Comparison of ENCODE assay signal across 18 cellular contexts in the genomic region with DNA sequence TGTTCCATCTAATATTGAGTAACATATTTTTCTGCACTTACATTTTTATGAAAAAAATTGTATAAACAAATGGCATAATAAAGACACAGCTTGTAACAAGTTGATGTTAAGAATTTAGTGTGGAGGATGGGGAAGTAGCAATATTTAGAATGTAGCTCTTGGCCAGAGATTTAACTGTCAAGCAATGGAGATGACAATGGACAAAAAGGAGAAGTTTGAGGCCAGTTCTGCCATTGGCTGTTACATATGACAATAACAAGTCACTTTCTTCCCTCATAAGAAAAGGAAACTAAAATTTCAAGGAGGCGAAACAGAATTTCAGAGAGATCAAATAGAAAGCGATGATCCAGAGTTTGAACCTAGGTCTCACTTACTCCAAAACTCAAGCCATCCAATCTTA.
"Had no signal": no experiment of that assay in that cellular context is flagged by ENCODE, and none has a peak within 500 bp of the region (broad histone marks: within the 10 kb centered on the region; RNA-seq: fewer than 3 reads in every experiment).

No MANE protein-coding gene starts in this region.

- DNase-seq: activated CD4-positive, alpha-beta T cell treated with anti-CD3 and anti-CD28 coated beads, Interleukin-2, amount 50 U/mL, for 1 hour; activated CD4-positive, CD25-positive, alpha-beta regulatory T cell; activated CD8-positive, alpha-beta memory T cell treated with anti-CD3 and anti-CD28 coated beads for 24 hours; activated naive CD8-positive, alpha-beta T cell treated with anti-CD3 and anti-CD28 coated beads for 36 hours; amygdala; body of pancreas; central memory CD4-positive, alpha-beta T cell; colonic mucosa; glutamatergic neuron; left colon; lower lobe of right lung; midbrain; ovary; sigmoid colon; spleen; stomach; testis had no signal

- H3K4me3 ChIP-seq: body of pancreas, colonic mucosa, lower lobe of right lung, neural progenitor cell, ovary, sigmoid colon, spleen, stomach, testis had no signal

- ATAC-seq: body of pancreas, left colon, lower lobe of right lung had no signal
